8 cellular contexts compared by ENCODE assay signal in the genomic region with DNA sequence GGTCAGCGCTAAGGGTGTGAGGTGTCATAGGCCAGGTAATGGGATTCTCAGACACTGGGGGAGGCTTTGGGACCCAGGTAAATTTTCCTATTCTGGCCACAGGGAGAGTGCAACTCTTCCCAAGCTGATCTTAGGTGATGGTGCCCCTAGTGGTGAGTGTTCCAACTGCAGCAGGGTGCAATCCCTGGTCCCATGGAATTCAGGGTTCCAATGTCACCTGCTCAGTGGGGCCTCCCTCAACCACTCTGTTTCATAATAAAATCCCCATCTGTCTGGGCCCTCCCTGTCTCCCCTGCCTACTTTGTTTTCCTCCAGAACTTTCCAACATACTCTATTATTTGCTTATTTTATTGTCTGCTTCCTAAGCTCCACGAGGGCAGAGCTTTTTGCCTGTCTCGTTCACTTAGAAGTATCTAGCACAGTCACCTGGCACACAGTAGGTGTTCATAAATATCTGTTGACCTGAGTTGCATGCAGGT. TPM values are rescaled to one million over a fixed set of nuclear protein-coding genes. Genes with fewer than 3 reads are reported as not detected.
DNase-seq lines count a peak whose midpoint lies in the region; ATAC-seq and TF ChIP-seq lines count a peak whose summit lies in the region.

No MANE protein-coding gene starts in this region.

- no peaks in the 10 kb centered on the region for H3K9me2 ChIP-seq in GM23248 (ENCODE audit: insufficient read depth)

- H3K9me3 Mint-ChIP-seq in CD14-positive monocyte: peaks cover 0 to 5% (median 2%) of the 10 kb centered on the region in 7 donors

- no peak overlapping the region for H3K27ac Mint-ChIP-seq in CD14-positive monocyte

- H3F3A ChIP-seq in GM23248 (ENCODE audit: insufficient read depth): no peaks in the 10 kb centered on the region

- no peaks in the 10 kb centered on the region for H3K79me2 ChIP-seq in GM23248 (ENCODE audit: insufficient read depth)

- H2AFZ ChIP-seq in GM23248: no peak overlapping the region

- H3K36me3 Mint-ChIP-seq in CD14-positive monocyte: no peaks in the 10 kb centered on the region

- H3K4me1 Mint-ChIP-seq in CD14-positive monocyte: peaks cover 5% of the 10 kb centered on the region

- TF ChIP-seq CTCF in CD14-positive monocyte (IDR thresholded peaks at IDR 0.05) (peak; percentile 96), body of pancreas (IDR thresholded peaks at IDR 0.05) (peak; percentile 69 to 97 (median 80))

- no peaks in the 10 kb centered on the region for H4K20me1 ChIP-seq in GM23248 (ENCODE audit: insufficient read depth)

- H3K4me3 ChIP-seq in GM23248 (no peak overlapping the region), body of pancreas (no peak overlapping the region)

- no peak overlapping the region for H3K9ac ChIP-seq in GM23248

- no peak for DNase-seq in CD14-positive monocyte (ENCODE audit: low spot score)
- DNase-seq in GM23248: peak; percentile 49
- DNase-seq in T-helper 1 cell: peak in 4 of 5 donors; percentile 17 to 56 (median 35)
- DNase-seq in body of pancreas: peak; percentile 51 to 76 (median 69)
- DNase-seq in kidney tubule cell (ENCODE audit: low spot score): peak; percentile 42
- peak; percentile 46 to 55 for DNase-seq in stimulated activated CD4-positive, alpha-beta T cell treated with anti-CD3 and anti-CD28 coated beads, Interleukin-4, amount 100 ng/mL, for 48 hours (ENCODE audit: low read depth in 2 of 2)

- H3K27ac ChIP-seq in GM23248 (no peak overlapping the region), body of pancreas (no peak overlapping the region)

- no peaks in the 10 kb centered on the region for H3K9me3 ChIP-seq in GM23248 (ENCODE audit: low read depth)
- no peaks in the 10 kb centered on the region for H3K9me3 ChIP-seq in body of pancreas

- peak; percentile 25 for ATAC-seq in body of pancreas
- ATAC-seq in HG03460 (IDR thresholded peaks at IDR 0.05; ENCODE audit: unreplicated experiment): no peak
- ATAC-seq in HG02642 (IDR thresholded peaks at IDR 0.05; ENCODE audit: poor library complexity, unreplicated experiment): no peak

- in situ Hi-C loops in GM23248 (cut with MboI): no loop called here

- 46 to 64% methylated on average over 3 of the region's 3 CpGs for WGBS in GM23248 (ENCODE audit: low coverage in 1 of 2, low lambda C conversion rate in 2 of 2, missing lambda C conversion rate in 2 of 2), 2 experiments
- WGBS in body of pancreas, 2 donors: 67 to 68% methylated on average over 3 of the region's 3 CpGs

- no peak for TF ChIP-seq POLR2A in body of pancreas (IDR thresholded peaks at IDR 0.05)

- H3K27me3 ChIP-seq in GM23248 (replicated peaks; ENCODE audit: insufficient read depth) (peaks cover 3% of the 10 kb centered on the region; the same call in 1 of the 2 replicates), body of pancreas (no peaks in the 10 kb centered on the region)

- no peak overlapping the region for H3K4me3 Mint-ChIP-seq in CD14-positive monocyte

- no peak overlapping the region for H3K4me2 ChIP-seq in GM23248 (ENCODE audit: unreplicated experiment)

- H3K27me3 Mint-ChIP-seq in CD14-positive monocyte (ENCODE audit: low read depth in 3 of 3): peaks cover 18 to 34% (median 25%) of the 10 kb centered on the region in 3 donors

- intact Hi-C loops in CD14-positive monocyte (cut with micrococcal nuclease): no loop called here
- intact Hi-C loops in body of pancreas (cut with DNase I): no loop called here

- H3K4me1 ChIP-seq in GM23248 (ENCODE audit: insufficient read depth) (no peaks in the 10 kb centered on the region), body of pancreas (peaks cover 14% of the 10 kb centered on the region)

- H3K36me3 ChIP-seq in GM23248 (ENCODE audit: low read depth): no peaks in the 10 kb centered on the region
- H3K36me3 ChIP-seq in body of pancreas (replicated peaks in 1 of 2; ENCODE audit: insufficient read depth in 1 of 2, low read depth in 2 of 2): no peaks in the 10 kb centered on the region

RNA-seq across cellular contexts. Expression of a gene that starts 2.9 kb away (rescaled TPM):
- polyA plus RNA-seq in CD14-positive monocyte (not detected), GM23248 (2016; fragmentation: Nextera tagmentation; extraction: Ambion mirVana) (not detected in 2 replicates)
- total RNA-seq in GM23248 (2014; rRNA removed; shearing (Covaris generic)): not detected in 2 replicates
- total RNA-seq in body of pancreas: 1 to 10 TPM; 3.6 to 4.6 TPM

RNA-seq across cellular contexts. Expression of a gene that starts 28.6 kb away (rescaled TPM):
- polyA plus RNA-seq in CD14-positive monocyte (not detected), GM23248 (2016; fragmentation: Nextera tagmentation; extraction: Ambion mirVana) (not detected in 2 replicates)
- total RNA-seq in GM23248 (2014; rRNA removed; shearing (Covaris generic)): not detected in 2 replicates
- total RNA-seq in body of pancreas: not detected
